ENCODE assay signal across 8 cellular contexts in the genomic region with DNA sequence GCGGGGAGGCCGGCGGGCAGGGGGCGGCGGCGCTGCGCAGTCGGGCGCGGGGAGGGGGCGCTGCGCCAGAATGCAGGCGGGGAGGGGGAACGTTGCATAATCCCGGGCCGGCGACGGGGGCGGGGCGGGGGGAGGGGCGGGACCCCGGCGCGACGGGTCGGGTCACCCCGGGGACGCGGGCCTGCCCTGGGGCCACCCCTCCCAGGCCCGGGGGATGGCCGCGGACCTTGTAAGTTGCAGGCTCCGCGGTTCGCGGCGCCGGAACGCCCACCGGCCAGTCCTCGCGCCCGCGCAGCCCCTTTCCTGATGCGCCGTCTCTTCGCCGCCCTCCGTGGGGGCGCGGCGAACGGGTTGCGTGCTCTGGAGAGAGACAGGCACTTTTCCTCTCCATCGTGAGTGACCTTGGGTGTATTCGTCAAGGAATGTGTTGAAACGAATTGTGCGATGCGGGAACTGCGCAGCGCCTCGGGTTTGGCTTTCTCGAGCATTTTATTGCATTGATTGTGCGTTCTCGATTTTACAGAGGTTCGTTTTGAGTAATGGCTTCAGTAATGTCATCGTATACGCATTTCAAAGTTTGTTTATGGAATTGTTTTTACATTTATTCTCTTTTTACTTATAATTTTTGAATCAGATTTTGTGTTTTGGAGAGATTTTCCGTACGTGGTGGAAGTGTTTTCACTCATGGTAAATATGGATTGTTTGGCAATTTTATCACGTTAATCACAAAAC. TPM values are rescaled to one million over a fixed set of nuclear protein-coding genes. Genes with fewer than 3 reads are reported as not detected.
DNase-seq lines count a peak whose midpoint lies in the region; ATAC-seq and TF ChIP-seq lines count a peak whose summit lies in the region.

No MANE protein-coding gene starts in this region.

- ATAC-seq in HG02571 (IDR thresholded peaks at IDR 0.05; ENCODE audit: unreplicated experiment), result peak; percentile 18

- no peaks in the 10 kb centered on the region for H3K36me3 ChIP-seq in kidney epithelial cell (ENCODE audit: control insufficient read depth, insufficient read depth, low read length)

- peak overlapping the region; percentile 92 for H3K27ac ChIP-seq in VCaP

- peak overlapping the region; percentile 70 for H3K4me3 ChIP-seq in kidney epithelial cell (ENCODE audit: low read depth, low read length)

- DNase-seq in NCI-H146 (lab: John Stamatoyannopoulos, UW) (peak; percentile 72), NCI-H146 treated with DMSO at 0.1 percent for 48 hours (lab: John Stamatoyannopoulos, UW; ENCODE audit: unreplicated experiment) (no peak), MV-4-11 (lab: John Stamatoyannopoulos, UW) (peak; percentile 45), cerebellum (ENCODE audit: low spot score) (peak; percentile 55), kidney epithelial cell (ENCODE audit: low read depth) (no peak)
- DNase-seq in stimulated activated CD4-positive, alpha-beta T cell treated with anti-CD3 and anti-CD28 coated beads, Interleukin-15, amount 100 ng/mL, for 24 hours, result peak; percentile 53

- H3K27me3 ChIP-seq in kidney epithelial cell (ENCODE audit: control insufficient read depth, insufficient read depth, low read length), result no peaks in the 10 kb centered on the region

- TF ChIP-seq CTCF in VCaP (conservative IDR thresholded peaks at IDR 0.05) (peak; percentile 62), kidney epithelial cell (IDR thresholded peaks at IDR 0.05; ENCODE audit: insufficient read depth, low read length, poor library complexity, severe bottlenecking) (no peak)

RNA-seq across cellular contexts. Expression of gene SPIN1, which starts 0.8 kb away (rescaled TPM):
- 186 TPM for total RNA-seq in cerebellum
- total RNA-seq in kidney epithelial cell, result 93.0 and 100 TPM in 2 replicates

Comparison
In these comparisons a context has a peak if more than half of its experiments do, and no peak if none do; other contexts are left out.
1. DNase-seq: peak in NCI-H146 (single experiment), MV-4-11 (single experiment), cerebellum (single experiment) and stimulated activated CD4-positive, alpha-beta T cell treated with anti-CD3 and anti-CD28 coated beads, Interleukin-15, amount 100 ng/mL, for 24 hours (single experiment); none in NCI-H146 treated with DMSO at 0.1 percent for 48 hours (single experiment) and kidney epithelial cell (single experiment).